ENCODE assay signal across 9 cellular contexts in genomic region chr6:39335780-39336541, GRCh38. TPM values are rescaled to one million over a fixed set of nuclear protein-coding genes. Genes with fewer than 3 reads are reported as not detected.
DNase-seq lines count a peak whose midpoint lies in the region; ATAC-seq and TF ChIP-seq lines count a peak whose summit lies in the region.
"Had no signal": no experiment of that assay in that cellular context is flagged by ENCODE, and none has a peak within 500 bp of the region (broad histone marks: within the 10 kb centered on the region; RNA-seq: fewer than 3 reads in every experiment).

No MANE protein-coding gene starts in this region.

- POLR2A ChIA-PET in WTC11 (lab: Charles Lee) = no interaction called here

- TF ChIP-seq CTCF in WTC11 (IDR thresholded peaks at IDR 0.05) (no peak), neural crest cell (conservative IDR thresholded peaks at IDR 0.05) (no peak), endodermal cell (conservative IDR thresholded peaks at IDR 0.05) (no peak)

- H3K27ac ChIP-seq in endodermal cell (ENCODE audit: low read depth, low read length) = no peak overlapping the region

- no peak overlapping the region for H3K9ac ChIP-seq in endodermal cell (ENCODE audit: extremely low read depth, low read length, poor library complexity, severe bottlenecking)

- H3K4me1 Mint-ChIP-seq in WTC11 (peaks cover 16% of the 10 kb centered on the region), neural crest cell (peaks cover 19% of the 10 kb centered on the region), endodermal cell (peaks cover 16% of the 10 kb centered on the region)

- CTCF ChIA-PET in WTC11 (lab: Charles Lee) = interaction anchor here (1.3 to 1.6 kb wide), 3 partner anchors 11 to 248 kb away, joined by 3 to 6 read pairs (median 4); no protein-coding TSS in a partner anchor

- H3K4me1 ChIP-seq in endodermal cell (ENCODE audit: control insufficient read depth, insufficient read depth, low read length) = peaks cover 10% of the 10 kb centered on the region

- H3K9me3 Mint-ChIP-seq in WTC11 (no peaks in the 10 kb centered on the region), neural crest cell (no peaks in the 10 kb centered on the region), endodermal cell (no peaks in the 10 kb centered on the region)

- no peaks in the 10 kb centered on the region for H3K36me3 ChIP-seq in endodermal cell (ENCODE audit: control insufficient read depth, insufficient read depth, low read length)

- 0 out of 2 replicates have a peak, but pooled peaks cover 5% of the 10 kb centered on the region for H3K27me3 Mint-ChIP-seq in WTC11 (ENCODE audit: low read depth)
- H3K27me3 Mint-ChIP-seq in neural crest cell (ENCODE audit: low read depth) = peaks cover 4% of the 10 kb centered on the region
- H3K27me3 Mint-ChIP-seq in endodermal cell (ENCODE audit: insufficient read depth) = peaks cover 7% of the 10 kb centered on the region

- no peak overlapping the region for H3K4me3 Mint-ChIP-seq in WTC11
- H3K4me3 Mint-ChIP-seq in neural crest cell = no peak overlapping the region
- no peak overlapping the region for H3K4me3 Mint-ChIP-seq in endodermal cell

- H3K36me3 Mint-ChIP-seq in WTC11 = no peaks in the 10 kb centered on the region
- no peaks in the 10 kb centered on the region for H3K36me3 Mint-ChIP-seq in neural crest cell (ENCODE audit: low read depth)
- H3K36me3 Mint-ChIP-seq in endodermal cell (ENCODE audit: low read depth) = no peaks in the 10 kb centered on the region

- no peak overlapping the region for H3K27ac Mint-ChIP-seq in WTC11
- peak overlapping the region; percentile 35 for H3K27ac Mint-ChIP-seq in neural crest cell (ENCODE audit: unreplicated experiment)
- H3K27ac Mint-ChIP-seq in endodermal cell = no peak overlapping the region

- H3K27me3 ChIP-seq in endodermal cell (ENCODE audit: control insufficient read depth, insufficient read depth, low read length, poor library complexity, severe bottlenecking) = no peaks in the 10 kb centered on the region

- H3K9me3 ChIP-seq in endodermal cell (ENCODE audit: control insufficient read depth, low read length) = no peaks in the 10 kb centered on the region

- H3K4me3 ChIP-seq in endodermal cell (ENCODE audit: low read length) = no peak overlapping the region

- DNase-seq in WTC11 (ENCODE audit: low spot score) = no peak
- DNase-seq in neural crest cell (ENCODE audit: low read depth, low spot score) = no peak
- DNase-seq in NCI-H128 (lab: John Stamatoyannopoulos, UW; ENCODE audit: unreplicated experiment) = no peak
- no peak for DNase-seq in endodermal cell
- DNase-seq in middle frontal gyrus (ENCODE audit: extremely low spot score, low spot score) = no peak
- DNase-seq: PC-3 had no signal

- ATAC-seq in GM18511 (IDR thresholded peaks at IDR 0.05; ENCODE audit: unreplicated experiment) (peak; percentile 72), HG03571 (IDR thresholded peaks at IDR 0.05; ENCODE audit: unreplicated experiment) (peak; percentile 76), WTC11 (no peak), GM21717 (IDR thresholded peaks at IDR 0.05; ENCODE audit: unreplicated experiment) (no peak)
- ATAC-seq: PC-3 had no signal

- 85 to 96% methylated on average over 5 of the region's 5 CpGs for WGBS in endodermal cell (ENCODE audit: insufficient coverage in 1 of 2, insufficient read length in 1 of 2), 2 experiments

TF ChIP-seq in WTC11, 78 proteins besides CTCF, POLR2A, EP300 and RAD21:
- TF ChIP-seq ZNF512 (CRISPR knock-in tag; IDR thresholded peaks at IDR 0.05; ENCODE audit: borderline replicate concordance) (0 out of 2 replicates have a peak, but pooled peaks have one; percentile 3), ZNF396 (CRISPR knock-in tag; IDR thresholded peaks at IDR 0.05; ENCODE audit: borderline replicate concordance) (no peak), ATF2 (CRISPR knock-in tag; IDR thresholded peaks at IDR 0.05; ENCODE audit: borderline replicate concordance, low read depth) (no peak)

RNA-seq across cellular contexts. Expression of gene KCNK16, which starts 13.5 kb away (rescaled TPM):
- total RNA-seq in WTC11 (2021) (not detected in 3 replicates), neural crest cell (not detected in 2 replicates), endodermal cell (not detected)
- not detected for polyA plus RNA-seq in endodermal cell (2013, experiment 1 of 2)
- polyA plus RNA-seq in endodermal cell (2013, experiment 2 of 2) = not detected
- total RNA-seq: PC-3 had no signal

RNA-seq across cellular contexts. Expression of gene KCNK17, which starts 21.7 kb away (rescaled TPM):
- total RNA-seq in WTC11 (2021) = 2.1 to 2.9 TPM (median 2.7 TPM) in 3 replicates
- 1.2 and 1.6 TPM in 2 replicates for total RNA-seq in neural crest cell
- under 1 TPM in 1 of 2 donors, not detected in 1; 0.37 TPM for total RNA-seq in endodermal cell
- 0.14 TPM for polyA plus RNA-seq in endodermal cell (2013, experiment 1 of 2)
- polyA plus RNA-seq in endodermal cell (2013, experiment 2 of 2) = not detected
- total RNA-seq: PC-3 had no signal

Comparison
In these comparisons a context has a peak if more than half of its experiments do, and no peak if none do; other contexts are left out.
1. ATAC-seq: peak in GM18511 (single experiment) and HG03571 (single experiment); none in WTC11 (single experiment) and GM21717 (single experiment).